In the genomic region with DNA sequence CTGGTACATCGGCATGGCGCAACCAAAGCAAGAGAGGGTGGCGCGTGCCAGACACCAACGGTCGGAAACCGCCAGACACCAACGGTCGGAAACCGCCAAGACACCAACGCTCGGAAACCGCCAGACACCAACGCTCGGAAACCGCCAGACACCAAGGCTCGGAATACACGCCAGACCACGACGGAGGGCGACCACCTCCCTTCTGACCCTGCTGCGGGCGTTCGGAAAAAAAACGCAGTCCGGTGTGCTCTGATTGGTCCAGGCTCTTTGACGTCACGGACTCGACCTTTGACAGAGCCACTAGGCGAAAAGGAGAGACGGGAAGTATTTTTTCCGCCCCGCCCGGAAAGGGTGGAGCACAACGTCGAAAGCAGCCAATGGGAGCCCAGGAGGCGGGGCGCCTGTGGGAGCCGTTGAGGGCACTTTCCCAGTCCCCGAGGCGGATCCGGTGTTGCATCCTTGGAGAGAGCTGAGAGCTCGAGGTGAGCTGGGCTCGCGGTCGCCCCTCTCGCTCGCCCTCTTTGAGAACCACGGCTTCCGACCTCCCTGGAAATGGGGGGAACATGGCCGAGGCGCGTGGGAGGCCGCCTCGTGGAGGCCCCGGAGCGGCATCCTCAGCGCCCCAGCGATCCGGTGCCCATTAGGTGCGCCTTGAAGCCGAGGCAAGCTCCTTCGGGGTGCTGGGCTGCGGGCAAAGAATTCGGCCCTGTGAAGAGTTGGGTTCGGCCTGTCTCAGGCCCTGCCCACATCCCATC, we compare ENCODE assay signal across 8 cellular contexts. TPM values are rescaled to one million over a fixed set of nuclear protein-coding genes. Genes with fewer than 3 reads are reported as not detected.
DNase-seq lines count a peak whose midpoint lies in the region; ATAC-seq lines count a peak whose summit lies in the region.
"Not testable (repeated sequence)": the region's sequence is repeated elsewhere in the genome, so short reads cannot be mapped to it uniquely, and the experiment has no call there.

No MANE protein-coding gene starts in this region.

- H2AFZ ChIP-seq in mesenchymal stem cell (ENCODE audit: low read depth, low read length): peak overlapping the region; percentile 93

- H3K18ac ChIP-seq in mesenchymal stem cell (ENCODE audit: low read depth in 1 of 2, low read length in 2 of 2): peak overlapping the region; percentile 70

- H3K27me3 ChIP-seq in esophagus (ENCODE audit: control insufficient read depth in 1 of 2, insufficient read depth in 2 of 2, low read length in 2 of 2); mesenchymal stem cell (ENCODE audit: control insufficient read depth in 1 of 2, insufficient read depth in 1 of 2, low read length in 2 of 2): not testable (repeated sequence)

- H2BK15ac ChIP-seq in mesenchymal stem cell (ENCODE audit: low read depth, poor library complexity, severe bottlenecking): not testable (repeated sequence)

- not testable (repeated sequence) for H3K9me3 ChIP-seq in esophagus (ENCODE audit: control insufficient read depth in 2 of 2, insufficient read depth in 1 of 2, low read depth in 1 of 2, low read length in 1 of 2); mesenchymal stem cell (ENCODE audit: control insufficient read depth, low read length)

- not testable (repeated sequence) for H3K4me1 ChIP-seq in esophagus (ENCODE audit: control insufficient read depth in 2 of 2, insufficient read depth in 2 of 2, low read length in 1 of 2); mesenchymal stem cell (ENCODE audit: control insufficient read depth, insufficient read depth, low read depth, low read length)

- not testable (repeated sequence) for H3K36me3 ChIP-seq in esophagus (ENCODE audit: control insufficient read depth in 2 of 2, insufficient read depth in 2 of 2, low read length in 1 of 2); mesenchymal stem cell (ENCODE audit: control insufficient read depth in 1 of 2, insufficient read depth in 2 of 2, low read depth in 1 of 2, low read length in 2 of 2)

- DNase-seq in A172 (ENCODE audit: low spot score) (peak; percentile 86), RKO (ENCODE audit: low spot score) (peak; percentile 76)
- DNase-seq in activated T-cell treated with anti-CD3 and anti-CD28 coated beads, Interleukin-2, amount 50 U/mL, for 72 hours: peak; percentile 91 to 95
- not testable (repeated sequence) for DNase-seq in mesenchymal stem cell
- peak; percentile 69 to 78 for DNase-seq in stimulated activated CD4-positive, alpha-beta T cell treated with anti-CD3 and anti-CD28 coated beads, Interleukin-1b, Interleukin-23, amount 100 ng/mL, for 4 hours (ENCODE audit: low read depth in 2 of 2)

- H2BK12ac ChIP-seq in mesenchymal stem cell (ENCODE audit: low read length in 2 of 2): not testable (repeated sequence)

- H2BK5ac ChIP-seq in mesenchymal stem cell (ENCODE audit: low read depth, low read length, poor library complexity, severe bottlenecking): not testable (repeated sequence)

- H3K9ac ChIP-seq in mesenchymal stem cell (ENCODE audit: low read length): peak overlapping the region; percentile 86

- not testable (repeated sequence) for H3K14ac ChIP-seq in mesenchymal stem cell (ENCODE audit: low read length in 2 of 2)

- not testable (repeated sequence) for H2AK5ac ChIP-seq in mesenchymal stem cell (ENCODE audit: low read length, severe bottlenecking)

- H3K36me3 Mint-ChIP-seq in activated T-cell treated with anti-CD3 and anti-CD28 coated beads, Interleukin-2, amount 50 U/mL, for 72 hours (ENCODE audit: insufficient read depth in 2 of 2): not testable (repeated sequence)

- H3K4me3 Mint-ChIP-seq in activated T-cell treated with anti-CD3 and anti-CD28 coated beads, Interleukin-2, amount 50 U/mL, for 72 hours: peak overlapping the region; percentile 86

- H3K27ac ChIP-seq in esophagus (ENCODE audit: low read depth in 2 of 2, low read length in 1 of 2) (peak overlapping the region; percentile 93 to 97), mesenchymal stem cell (ENCODE audit: low read length, poor library complexity, severe bottlenecking) (peak overlapping the region; percentile 69)

- not testable (repeated sequence) for H3K9me3 Mint-ChIP-seq in activated T-cell treated with anti-CD3 and anti-CD28 coated beads, Interleukin-2, amount 50 U/mL, for 72 hours

- not testable (repeated sequence) for H3K23ac ChIP-seq in mesenchymal stem cell (ENCODE audit: low read length in 2 of 2)

- H3K27ac Mint-ChIP-seq in activated T-cell treated with anti-CD3 and anti-CD28 coated beads, Interleukin-2, amount 50 U/mL, for 72 hours: peak overlapping the region; percentile 91

- 0% methylated on average over 42 to 50 of the region's 66 CpGs for WGBS in esophagus, 2 donors
- WGBS in mesenchymal stem cell: 2% methylated on average over 20 of the region's 66 CpGs

- H2BK120ac ChIP-seq in mesenchymal stem cell (ENCODE audit: low read depth, low read length): not testable (repeated sequence)

- H4K8ac ChIP-seq in mesenchymal stem cell (ENCODE audit: low read length): peak overlapping the region; percentile 80

- H3K4me3 ChIP-seq in esophagus (ENCODE audit: low read depth in 1 of 2, low read length in 2 of 2) (peak overlapping the region; percentile 57 to 72), mesenchymal stem cell (ENCODE audit: insufficient read depth in 1 of 2, low read depth in 1 of 2, low read length in 2 of 2) (peak overlapping the region; percentile 79 to 80)

- peak overlapping the region; percentile 39 for H3K4me2 ChIP-seq in mesenchymal stem cell (ENCODE audit: low read length, poor library complexity, severe bottlenecking)

- peak; percentile 69 for ATAC-seq in GM19025 (IDR thresholded peaks at IDR 0.05; ENCODE audit: low read depth, unreplicated experiment)
- ATAC-seq in HG03025 (IDR thresholded peaks at IDR 0.05; ENCODE audit: low FRiP score, unreplicated experiment): peak; percentile 83
- peak; percentile 92 to 93 for ATAC-seq in activated T-cell treated with anti-CD3 and anti-CD28 coated beads, Interleukin-2, amount 50 U/mL, for 72 hours (replicated peaks in 1 of 2)

- H4K91ac ChIP-seq in mesenchymal stem cell (ENCODE audit: low read length): not testable (repeated sequence)

- H3K4me1 Mint-ChIP-seq in activated T-cell treated with anti-CD3 and anti-CD28 coated beads, Interleukin-2, amount 50 U/mL, for 72 hours (ENCODE audit: low read depth): not testable (repeated sequence)

- not testable (repeated sequence) for H3K27me3 Mint-ChIP-seq in activated T-cell treated with anti-CD3 and anti-CD28 coated beads, Interleukin-2, amount 50 U/mL, for 72 hours (ENCODE audit: low read depth)

- peak overlapping the region in 1 of 2 experiments; percentile 58 for H3K4ac ChIP-seq in mesenchymal stem cell (ENCODE audit: low read depth in 1 of 2, low read length in 2 of 2)

- H3K79me1 ChIP-seq in mesenchymal stem cell (replicated peaks; ENCODE audit: low read length, poor library complexity, severe bottlenecking): not testable (repeated sequence)

RNA-seq across cellular contexts. Expression of a gene that starts 23.7 kb away (rescaled TPM):
- not detected in 2 replicates for total RNA-seq in A172 (2014; rRNA removed; shearing (Covaris generic))
- total RNA-seq in activated T-cell treated with anti-CD3 and anti-CD28 coated beads, Interleukin-2, amount 50 U/mL, for 72 hours: not detected
- polyA plus RNA-seq in esophagus: not detected
- not detected for polyA plus RNA-seq in mesenchymal stem cell (2013, experiment 1 of 2)
- not detected for polyA plus RNA-seq in mesenchymal stem cell (2013, experiment 2 of 2)

RNA-seq across cellular contexts. Expression of a gene that starts 36.6 kb away (rescaled TPM):
- total RNA-seq in A172 (2014; rRNA removed; shearing (Covaris generic)): 0.12 TPM in 1 of 2 replicates, not detected in the other
- total RNA-seq in activated T-cell treated with anti-CD3 and anti-CD28 coated beads, Interleukin-2, amount 50 U/mL, for 72 hours: 1 to 10 TPM; 1.8 TPM
- polyA plus RNA-seq in esophagus: under 1 TPM; 0.19 to 0.41 TPM
- 0.21 TPM for polyA plus RNA-seq in mesenchymal stem cell (2013, experiment 1 of 2)
- polyA plus RNA-seq in mesenchymal stem cell (2013, experiment 2 of 2): 0.04 TPM

RNA-seq across cellular contexts. Expression of a gene that starts 51.8 kb away (rescaled TPM):
- total RNA-seq in A172 (2014; rRNA removed; shearing (Covaris generic)): not detected in 2 replicates
- not detected for total RNA-seq in activated T-cell treated with anti-CD3 and anti-CD28 coated beads, Interleukin-2, amount 50 U/mL, for 72 hours
- polyA plus RNA-seq in esophagus: not detected
- polyA plus RNA-seq in mesenchymal stem cell (2013, experiment 1 of 2): not detected
- polyA plus RNA-seq in mesenchymal stem cell (2013, experiment 2 of 2): not detected
